24 cellular contexts compared by ENCODE assay signal in genomic region chr3:194995922-194996321, GRCh38.
DNase-seq lines count a peak whose midpoint lies in the region; ATAC-seq, FAIRE-seq and TF ChIP-seq lines count a peak whose summit lies in the region.
"Had no signal": no experiment of that assay in that cellular context is flagged by ENCODE, and none has a peak within 500 bp of the region (broad histone marks: within the 10 kb centered on the region; RNA-seq: fewer than 3 reads in every experiment).

No MANE protein-coding gene starts in this region.

- no peak for TF ChIP-seq CTCF in upper lobe of right lung (IDR thresholded peaks at IDR 0.05)

- TF ChIP-seq POLR2A in H54 (IDR thresholded peaks at IDR 0.05; ENCODE audit: low read depth, low read length) = no peak

- H3K27me3 ChIP-seq in upper lobe of right lung = no peaks in the 10 kb centered on the region
- H3K27me3 ChIP-seq: BLaER1, SJSA1 had no signal

- no peak overlapping the region for H3K27ac ChIP-seq in upper lobe of right lung
- H3K27ac ChIP-seq: 22Rv1, BLaER1, GM23248, SJSA1 had no signal

- peak; percentile 9 for DNase-seq in activated CD4-positive, CD25-positive, alpha-beta regulatory T cell treated with anti-CD3 and anti-CD28 coated beads, Interleukin-2, amount 50 U/mL, for 72 hours
- DNase-seq in activated CD4-positive, CD25-positive, alpha-beta regulatory T cell (lab: John Stamatoyannopoulos, UW) = no peak
- DNase-seq in cerebellum (ENCODE audit: low spot score) = peak; percentile 24
- peak; percentile 5 for DNase-seq in medulla oblongata (ENCODE audit: extremely low spot score)
- peak; percentile 22 for DNase-seq in upper lobe of right lung
- no peak for DNase-seq in H54 (ENCODE audit: insufficient read length, low spot score)
- no peak for DNase-seq in NCI-H345 treated with DMSO at 0.1 percent for 48 hours (lab: John Stamatoyannopoulos, UW; ENCODE audit: unreplicated experiment)
- no peak for DNase-seq in activated naive CD4-positive, alpha-beta T cell treated with Interleukin-2 at 50 U/mL for 16 hours
- DNase-seq: ACHN; CD4-positive, alpha-beta T cell; COR-L47; DMS79; GM23248; NCI-H1105; NCI-H146; NCI-H2029; NCI-H226; NCI-H524; NCI-H774 had no signal

- H3K36me3 ChIP-seq in upper lobe of right lung = no peaks in the 10 kb centered on the region
- H3K36me3 ChIP-seq: BLaER1, SJSA1 had no signal

- H3K4me3 ChIP-seq in upper lobe of right lung = no peak overlapping the region
- H3K4me3 ChIP-seq: BLaER1, GM23248, SJSA1 had no signal

- FAIRE-seq in H54 (lab: Jason Lieb, UNC) = no peak

- H3K4me1 ChIP-seq in upper lobe of right lung = no peaks in the 10 kb centered on the region
- H3K4me1 ChIP-seq: SJSA1 had no signal

- no peak for ATAC-seq in upper lobe of right lung
- ATAC-seq: HCT116, Panc1 had no signal

- no peaks in the 10 kb centered on the region for H3K9me3 ChIP-seq in upper lobe of right lung
- H3K9me3 ChIP-seq: BLaER1, SJSA1 had no signal

- intact Hi-C loops in upper lobe of right lung (cut with DNase I) = no loop called here

Comparison
In these comparisons a context has a peak if more than half of its experiments do, and no peak if none do; other contexts are left out.
1. DNase-seq: peak in activated CD4-positive, CD25-positive, alpha-beta regulatory T cell treated with anti-CD3 and anti-CD28 coated beads, Interleukin-2, amount 50 U/mL, for 72 hours (single experiment), cerebellum (single experiment), medulla oblongata (single experiment) and upper lobe of right lung (single experiment); none in activated CD4-positive, CD25-positive, alpha-beta regulatory T cell (0 of 4), H54 (single experiment), NCI-H345 treated with DMSO at 0.1 percent for 48 hours (single experiment) and activated naive CD4-positive, alpha-beta T cell treated with Interleukin-2 at 50 U/mL for 16 hours (single experiment).